18 cellular contexts compared by ENCODE assay signal in the genomic region with DNA sequence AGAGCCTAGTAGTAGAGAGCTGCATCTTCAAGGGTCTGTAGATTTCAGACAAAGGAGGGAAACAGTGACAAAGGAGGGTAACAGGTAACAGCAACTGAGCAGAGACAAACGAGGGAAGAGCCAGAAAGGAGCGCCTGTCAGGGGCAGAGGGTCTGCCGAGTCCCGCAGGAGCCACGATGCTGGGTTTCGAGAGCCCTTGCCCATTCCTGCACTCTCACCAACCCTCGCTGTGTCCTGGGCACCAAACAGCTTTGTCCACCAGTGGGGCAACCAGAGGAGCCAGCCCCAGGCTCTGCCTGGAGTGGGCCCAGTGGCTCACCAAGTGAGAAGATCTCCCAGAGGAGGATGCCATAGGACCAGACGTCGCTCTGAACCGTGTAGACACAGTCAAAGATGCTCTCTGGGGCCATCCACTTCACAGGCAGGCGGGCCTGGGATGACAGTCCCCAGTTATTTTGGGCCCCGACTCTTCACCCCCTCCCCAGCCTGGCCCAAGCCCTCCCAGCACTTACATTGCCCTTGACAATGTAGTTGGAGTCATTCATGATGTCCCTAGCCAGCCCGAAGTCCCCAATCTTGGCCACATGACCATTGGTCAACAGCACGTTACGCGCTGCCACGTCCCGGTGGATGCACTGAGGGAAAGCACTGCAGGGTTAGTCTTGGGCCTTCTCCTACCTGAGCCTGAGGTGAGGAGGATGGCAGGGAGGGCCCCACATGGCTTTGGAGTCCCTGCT.
"Had no signal": no experiment of that assay in that cellular context is flagged by ENCODE, and none has a peak within 500 bp of the region (broad histone marks: within the 10 kb centered on the region; RNA-seq: fewer than 3 reads in every experiment).

No MANE protein-coding gene starts in this region.

- H3K27me3 Mint-ChIP-seq: activated CD4-positive, alpha-beta memory T cell treated with anti-CD3 and anti-CD28 coated beads, Interleukin-2, amount 10 ng/mL, durations not matched to agents 7 days and 5 days; activated CD4-positive, alpha-beta T cell treated with anti-CD3 and anti-CD28 coated beads, Interleukin-2, amount 10 ng/mL, durations not matched to agents 24 days and 14 days; activated naive CD8-positive, alpha-beta T cell treated with anti-CD3 and anti-CD28 coated beads for 36 hours; activated T-helper 17 cell treated with anti-CD3 and anti-CD28 coated beads, Interleukin-2, amount 50 U/mL, for 72 hours; naive thymus-derived CD4-positive, alpha-beta T cell; stimulated activated memory B cell treated with anti-CD40 and anti-IgM and Interleukin-4, amounts not matched to agents 10 μg/mL and 1 μg/mL and 100 μg/mL, for 72 hours; T-helper 17 cell had no signal

- DNase-seq: activated CD4-positive, alpha-beta memory T cell treated with anti-CD3 and anti-CD28 coated beads, Interleukin-2, amount 10 ng/mL, durations not matched to agents 7 days and 5 days; activated CD4-positive, alpha-beta T cell treated with anti-CD3 and anti-CD28 coated beads, Interleukin-2, amount 10 ng/mL, durations not matched to agents 24 days and 14 days; activated naive CD8-positive, alpha-beta T cell treated with anti-CD3 and anti-CD28 coated beads for 36 hours; dermis blood vessel endothelial cell; effector CD8-positive, alpha-beta T cell; foreskin melanocyte; glutamatergic neuron; immature natural killer cell; kidney glomerular epithelial cell; left ventricle myocardium inferior; naive thymus-derived CD4-positive, alpha-beta T cell; sigmoid colon; stimulated activated CD4-positive, alpha-beta T cell treated with anti-CD3 and anti-CD28 coated beads, Interleukin-15, amount 100 ng/mL, for 24 hours; stomach; T-helper 17 cell had no signal

- H3K4me1 Mint-ChIP-seq: activated naive CD8-positive, alpha-beta T cell treated with anti-CD3 and anti-CD28 coated beads for 36 hours; activated T-helper 17 cell treated with anti-CD3 and anti-CD28 coated beads, Interleukin-2, amount 50 U/mL, for 72 hours; immature natural killer cell; neural crest cell had no signal

- H3K27ac Mint-ChIP-seq: activated CD4-positive, alpha-beta memory T cell treated with anti-CD3 and anti-CD28 coated beads, Interleukin-2, amount 10 ng/mL, durations not matched to agents 7 days and 5 days; activated CD4-positive, alpha-beta T cell treated with anti-CD3 and anti-CD28 coated beads, Interleukin-2, amount 10 ng/mL, durations not matched to agents 24 days and 14 days; activated naive CD8-positive, alpha-beta T cell treated with anti-CD3 and anti-CD28 coated beads for 36 hours; activated T-helper 17 cell treated with anti-CD3 and anti-CD28 coated beads, Interleukin-2, amount 50 U/mL, for 72 hours; immature natural killer cell; stimulated activated memory B cell treated with anti-CD40 and anti-IgM and Interleukin-4, amounts not matched to agents 10 μg/mL and 1 μg/mL and 100 μg/mL, for 72 hours had no signal

- H3K9me3 Mint-ChIP-seq: activated CD4-positive, alpha-beta memory T cell treated with anti-CD3 and anti-CD28 coated beads, Interleukin-2, amount 10 ng/mL, durations not matched to agents 7 days and 5 days; activated CD4-positive, alpha-beta T cell treated with anti-CD3 and anti-CD28 coated beads, Interleukin-2, amount 10 ng/mL, durations not matched to agents 24 days and 14 days; activated naive CD8-positive, alpha-beta T cell treated with anti-CD3 and anti-CD28 coated beads for 36 hours; activated T-helper 17 cell treated with anti-CD3 and anti-CD28 coated beads, Interleukin-2, amount 50 U/mL, for 72 hours; immature natural killer cell; naive thymus-derived CD4-positive, alpha-beta T cell; neural crest cell; stimulated activated memory B cell treated with anti-CD40 and anti-IgM and Interleukin-4, amounts not matched to agents 10 μg/mL and 1 μg/mL and 100 μg/mL, for 72 hours had no signal

- H3K4me3 Mint-ChIP-seq: activated CD4-positive, alpha-beta memory T cell treated with anti-CD3 and anti-CD28 coated beads, Interleukin-2, amount 10 ng/mL, durations not matched to agents 7 days and 5 days; activated CD4-positive, alpha-beta T cell treated with anti-CD3 and anti-CD28 coated beads, Interleukin-2, amount 10 ng/mL, durations not matched to agents 24 days and 14 days; activated naive CD8-positive, alpha-beta T cell treated with anti-CD3 and anti-CD28 coated beads for 36 hours; activated T-helper 17 cell treated with anti-CD3 and anti-CD28 coated beads, Interleukin-2, amount 50 U/mL, for 72 hours; immature natural killer cell; naive thymus-derived CD4-positive, alpha-beta T cell; neural crest cell; stimulated activated memory B cell treated with anti-CD40 and anti-IgM and Interleukin-4, amounts not matched to agents 10 μg/mL and 1 μg/mL and 100 μg/mL, for 72 hours; T-helper 17 cell had no signal
